Comparison of ENCODE assay signal across 8 cellular contexts in the genomic region with DNA sequence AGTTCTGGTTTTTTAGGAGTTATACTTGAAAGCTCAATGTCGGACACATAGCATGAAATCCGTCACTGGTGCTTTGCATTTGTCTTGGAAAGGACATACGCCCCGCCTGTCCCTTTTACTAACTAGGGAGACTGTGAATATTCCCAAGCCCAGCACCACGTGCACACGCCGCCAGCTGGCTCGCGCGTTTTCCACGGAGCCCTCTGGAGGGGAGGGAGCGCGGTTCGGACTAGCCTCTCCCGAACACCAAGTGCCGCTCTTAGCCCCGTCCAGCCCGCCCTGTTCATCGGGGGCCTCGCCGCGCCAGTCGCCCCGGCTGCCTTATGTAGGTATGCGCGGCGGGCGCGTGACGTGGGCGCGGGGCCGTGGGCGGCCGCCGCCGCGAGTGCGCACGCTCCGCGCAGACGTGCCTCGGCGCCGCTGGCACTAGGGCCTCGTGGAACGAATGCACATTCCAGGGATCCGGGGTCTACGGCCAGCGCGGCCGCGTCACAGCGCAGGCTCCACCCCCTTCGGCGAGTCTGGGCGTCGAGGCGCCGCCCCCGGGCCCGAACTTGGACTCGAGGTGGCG. TPM values are rescaled to one million over a fixed set of nuclear protein-coding genes. Genes with fewer than 3 reads are reported as not detected.
A peak's percentile ranks its signal among the peaks of the same experiment; 100 is the strongest.
DNase-seq lines count a peak whose midpoint lies in the region; ATAC-seq and TF ChIP-seq lines count a peak whose summit lies in the region.

No MANE protein-coding gene starts in this region.

- H3K27ac ChIP-seq in right atrium auricular region = peak overlapping the region; percentile 99 to 100
- H3K27ac ChIP-seq in vagina = peak overlapping the region; percentile 99

- H3K4me1 Mint-ChIP-seq in T-helper 2 cell treated with Interferon-gamma antibody and Interleukin-4, amounts not matched to agents 5 μg/mL and 100 μg/mL, for 36 hours (ENCODE audit: low read depth) = peaks cover 48% of the 10 kb centered on the region

- H3K27ac Mint-ChIP-seq in T-helper 2 cell treated with Interferon-gamma antibody and Interleukin-4, amounts not matched to agents 5 μg/mL and 100 μg/mL, for 36 hours = peak overlapping the region; percentile 98

- H3K4me3 Mint-ChIP-seq in T-helper 2 cell treated with Interferon-gamma antibody and Interleukin-4, amounts not matched to agents 5 μg/mL and 100 μg/mL, for 36 hours = peak overlapping the region; percentile 89

- peaks cover 29% of the 10 kb centered on the region for H3K36me3 Mint-ChIP-seq in T-helper 2 cell treated with Interferon-gamma antibody and Interleukin-4, amounts not matched to agents 5 μg/mL and 100 μg/mL, for 36 hours (ENCODE audit: low read depth)

- peak overlapping the region; percentile 46 to 61 for H3K4me3 ChIP-seq in right atrium auricular region
- peak overlapping the region; percentile 56 to 62 for H3K4me3 ChIP-seq in vagina

- TF ChIP-seq POLR2A in vagina (IDR thresholded peaks at IDR 0.05) = peak in 1 of 2 donors; percentile 94

- H3K9me3 Mint-ChIP-seq in T-helper 2 cell treated with Interferon-gamma antibody and Interleukin-4, amounts not matched to agents 5 μg/mL and 100 μg/mL, for 36 hours = no peaks in the 10 kb centered on the region

- no peaks in the 10 kb centered on the region for H3K9me3 ChIP-seq in right atrium auricular region
- no peaks in the 10 kb centered on the region for H3K9me3 ChIP-seq in vagina

- intact Hi-C loops in vagina (cut with DNase I) = loop anchor here (2.0 to 10.0 kb wide), 5 partner anchors 80 to 1454 kb away; partner anchors contain the start of gene NID1

- H3K36me3 ChIP-seq in right atrium auricular region = peaks cover 31% of the 10 kb centered on the region
- H3K36me3 ChIP-seq in vagina = peaks cover 0 to 22% of the 10 kb centered on the region in 2 donors

- ATAC-seq in GM18508 (IDR thresholded peaks at IDR 0.05; ENCODE audit: insufficient read depth, unreplicated experiment) = peak; percentile 28
- ATAC-seq in HG02943 (IDR thresholded peaks at IDR 0.05; ENCODE audit: low read depth, unreplicated experiment) = peak; percentile 34

- DNase-seq in NCI-H2029 (lab: John Stamatoyannopoulos, UW) (peak; percentile 90), anterior cingulate cortex (lab: John Stamatoyannopoulos, UW) (peak; percentile 61 to 99 (median 92)), right atrium auricular region (ENCODE audit: low spot score) (peak; percentile 98), putamen (ENCODE audit: low spot score) (peak; percentile 97), vagina (ENCODE audit: extremely low spot score in 2 of 2) (no peak)
- peak; percentile 93 for DNase-seq in T-helper 2 cell treated with Interferon-gamma antibody and Interleukin-4, amounts not matched to agents 5 μg/mL and 100 μg/mL, for 36 hours (ENCODE audit: low spot score)

- peaks cover 3% of the 10 kb centered on the region for H3K27me3 Mint-ChIP-seq in T-helper 2 cell treated with Interferon-gamma antibody and Interleukin-4, amounts not matched to agents 5 μg/mL and 100 μg/mL, for 36 hours (ENCODE audit: low read depth)

- TF ChIP-seq CTCF in right atrium auricular region (IDR thresholded peaks at IDR 0.05) (peak in 1 of 2 donors; percentile 15), vagina (IDR thresholded peaks at IDR 0.05) (no peak)

- H3K27me3 ChIP-seq in right atrium auricular region (no peaks in the 10 kb centered on the region), vagina (no peaks in the 10 kb centered on the region)

- H3K4me1 ChIP-seq in right atrium auricular region (peaks cover 0 to 36% of the 10 kb centered on the region in 2 donors), vagina (peaks cover 45% of the 10 kb centered on the region)

RNA-seq across cellular contexts. Expression of gene IRF2BP2, which starts 0.7 kb away (rescaled TPM):
- total RNA-seq in right atrium auricular region (10 to 100 TPM; 74.5 to 76.3 TPM), vagina (72.9 TPM)

Comparison
In these comparisons a context has a peak if more than half of its experiments do, and no peak if none do; other contexts are left out.
1. DNase-seq: peak in NCI-H2029 (single experiment), T-helper 2 cell treated with Interferon-gamma antibody and Interleukin-4, amounts not matched to agents 5 μg/mL and 100 μg/mL, for 36 hours (single experiment), anterior cingulate cortex (58 of 58), right atrium auricular region (single experiment) and putamen (single experiment); none in vagina (0 of 2).